2 cellular contexts compared by ENCODE assay signal in genomic region chr7:148941598-148942280, GRCh38.
TF ChIP-seq lines count a peak whose summit lies in the region.

No MANE protein-coding gene starts in this region.

TF ChIP-seq in IMR-90, 13 proteins besides CTCF, POLR2A, EP300 and RAD21:
- peak; percentile 27 for TF ChIP-seq SMC3 (IDR thresholded peaks at IDR 0.05; ENCODE audit: low read depth, low read length)
- TF ChIP-seq MAFK (IDR thresholded peaks at IDR 0.05; ENCODE audit: low read depth, low read length) = no peak
- TF ChIP-seq NFE2L2 (IDR thresholded peaks at IDR 0.05; ENCODE audit: low read depth, low read length) = no peak

TF ChIP-seq in neural cell, 6 proteins besides CTCF, POLR2A, EP300 and RAD21 (continued from another document):
- no peak for TF ChIP-seq SMC3 (conservative IDR thresholded peaks at IDR 0.05; ENCODE audit: poor library complexity)
- no peak for TF ChIP-seq TAF1 (IDR thresholded peaks at IDR 0.05; ENCODE audit: low read depth)
- no peak for TF ChIP-seq POLR2AphosphoS5 (IDR thresholded peaks at IDR 0.05)
TF ChIP-seq in neural cell: peak in this region for 0.
